In genomic region chr2:35973132-35973736, GRCh38 we compare ENCODE assay signal across 8 cellular contexts.
DNase-seq lines count a peak whose midpoint lies in the region; ATAC-seq, FAIRE-seq and TF ChIP-seq lines count a peak whose summit lies in the region.

No MANE protein-coding gene starts in this region.

- H3K27ac Mint-ChIP-seq in activated CD4-positive, alpha-beta memory T cell treated with anti-CD3 and anti-CD28 coated beads, Interleukin-2, amount 10 ng/mL, durations not matched to agents 7 days and 5 days, result no peak overlapping the region

- no peaks in the 10 kb centered on the region for H3K4me1 ChIP-seq in OCI-LY1 (ENCODE audit: insufficient read depth, low read length, severe bottlenecking)
- no peaks in the 10 kb centered on the region for H3K4me1 ChIP-seq in small intestine (ENCODE audit: control insufficient read depth in 2 of 2, insufficient read depth in 1 of 2, low read depth in 1 of 2, low read length in 1 of 2)

- no peak overlapping the region for H2AFZ ChIP-seq in OCI-LY1 (ENCODE audit: low read length)

- no peak for FAIRE-seq in small intestine (lab: Jason Lieb, UNC)

- H3K36me3 ChIP-seq in OCI-LY1 (ENCODE audit: insufficient read depth, low read length) (no peaks in the 10 kb centered on the region), small intestine (ENCODE audit: control insufficient read depth in 2 of 2, insufficient read depth in 2 of 2, low read length in 2 of 2) (no peaks in the 10 kb centered on the region)

- H3K9ac ChIP-seq in OCI-LY1 (ENCODE audit: low read length), result no peak overlapping the region

- H3K27me3 Mint-ChIP-seq in activated CD4-positive, alpha-beta memory T cell treated with anti-CD3 and anti-CD28 coated beads, Interleukin-2, amount 10 ng/mL, durations not matched to agents 7 days and 5 days, result peaks cover 7% of the 10 kb centered on the region

- POLR2A ChIA-PET in activated CD4-positive, alpha-beta memory T cell treated with anti-CD3 and anti-CD28 coated beads, Interleukin-2, amount 10 ng/mL, durations not matched to agents 7 days and 5 days (lab: Charles Lee), result no interaction called here

- peak; percentile 50 for DNase-seq in AG10803 (ENCODE audit: low read depth)
- DNase-seq in fibroblast of villous mesenchyme (ENCODE audit: low read depth), result peak; percentile 5
- DNase-seq in small intestine, result peak; percentile 59
- DNase-seq in HuH-7.5 (ENCODE audit: low spot score), result no peak
- no peak for DNase-seq in activated CD4-positive, alpha-beta memory T cell treated with anti-CD3 and anti-CD28 coated beads, Interleukin-2, amount 10 ng/mL, durations not matched to agents 7 days and 5 days

- no peaks in the 10 kb centered on the region for H4K20me1 ChIP-seq in OCI-LY1 (ENCODE audit: insufficient read depth, low read length)

- peaks cover 3% of the 10 kb centered on the region for H3K4me1 Mint-ChIP-seq in activated CD4-positive, alpha-beta memory T cell treated with anti-CD3 and anti-CD28 coated beads, Interleukin-2, amount 10 ng/mL, durations not matched to agents 7 days and 5 days

- no peaks in the 10 kb centered on the region for H3K36me3 Mint-ChIP-seq in activated CD4-positive, alpha-beta memory T cell treated with anti-CD3 and anti-CD28 coated beads, Interleukin-2, amount 10 ng/mL, durations not matched to agents 7 days and 5 days (ENCODE audit: low read depth)

- ATAC-seq in GM18505 (IDR thresholded peaks at IDR 0.05; ENCODE audit: unreplicated experiment) (peak; percentile 88), HG02852 (IDR thresholded peaks at IDR 0.05; ENCODE audit: unreplicated experiment) (peak; percentile 91)

- TF ChIP-seq CTCF in AG10803 (conservative IDR thresholded peaks at IDR 0.05; ENCODE audit: low read length) (peak; percentile 73), OCI-LY1 (IDR thresholded peaks at IDR 0.05; ENCODE audit: low read length) (peak; percentile 53; the same call in 1 of the 2 replicates), fibroblast of villous mesenchyme (IDR thresholded peaks at IDR 0.05; ENCODE audit: insufficient read depth, low read depth, low read length) (peak; percentile 45)

- no peak overlapping the region for H3K4me3 ChIP-seq in AG10803 (ENCODE audit: low read length)
- H3K4me3 ChIP-seq in OCI-LY1 (ENCODE audit: low read depth, low read length, poor library complexity, severe bottlenecking), result no peak overlapping the region
- H3K4me3 ChIP-seq in fibroblast of villous mesenchyme (ENCODE audit: low read depth, low read length), result no peak overlapping the region
- no peak overlapping the region for H3K4me3 ChIP-seq in small intestine (ENCODE audit: low read depth in 1 of 2, low read length in 2 of 2)

- H3K27ac ChIP-seq in OCI-LY1 (ENCODE audit: low read depth, low read length, poor library complexity, severe bottlenecking) (no peak overlapping the region), small intestine (ENCODE audit: low read depth in 1 of 2, low read length in 1 of 2) (peak overlapping the region in 1 of 2 donors; percentile 46)

- H3K9me2 ChIP-seq in OCI-LY1 (ENCODE audit: low read depth, low read length), result no peaks in the 10 kb centered on the region

- H3K27me3 ChIP-seq in OCI-LY1 (ENCODE audit: insufficient read depth, low read length) (no peaks in the 10 kb centered on the region), small intestine (ENCODE audit: control insufficient read depth in 2 of 2, insufficient read depth in 2 of 2, low read length in 2 of 2) (no peaks in the 10 kb centered on the region)

- H3K9me3 ChIP-seq in OCI-LY1 (ENCODE audit: low read length), result no peaks in the 10 kb centered on the region
- H3K9me3 ChIP-seq in small intestine (ENCODE audit: control insufficient read depth, low read depth), result no peaks in the 10 kb centered on the region

- CTCF ChIA-PET in activated CD4-positive, alpha-beta memory T cell treated with anti-CD3 and anti-CD28 coated beads, Interleukin-2, amount 10 ng/mL, durations not matched to agents 7 days and 5 days (lab: Charles Lee), result interaction anchor here (1.5 to 2.1 kb wide), 2 partner anchors 378 to 380 kb away, joined by 3 to 7 read pairs; no protein-coding TSS in a partner anchor

- no peak for TF ChIP-seq POLR2A in GM18505 (IDR thresholded peaks at IDR 0.05; ENCODE audit: borderline replicate concordance, extremely low read depth, insufficient read depth, insufficient read length)

- no peaks in the 10 kb centered on the region for H3K9me3 Mint-ChIP-seq in activated CD4-positive, alpha-beta memory T cell treated with anti-CD3 and anti-CD28 coated beads, Interleukin-2, amount 10 ng/mL, durations not matched to agents 7 days and 5 days

- H3K4me3 Mint-ChIP-seq in activated CD4-positive, alpha-beta memory T cell treated with anti-CD3 and anti-CD28 coated beads, Interleukin-2, amount 10 ng/mL, durations not matched to agents 7 days and 5 days, result no peak overlapping the region

- H3F3A ChIP-seq in OCI-LY1 (ENCODE audit: insufficient read depth, low read length), result no peaks in the 10 kb centered on the region

- WGBS in small intestine, 3 donors, result 8 to 27% (median 23%) methylated on average over 1 of the region's 1 CpG

- H3K79me2 ChIP-seq in OCI-LY1 (ENCODE audit: insufficient read depth, low read length), result no peaks in the 10 kb centered on the region

- no peak overlapping the region for H3K4me2 ChIP-seq in OCI-LY1 (ENCODE audit: low read length)

Comparison
In these comparisons a context has a peak if more than half of its experiments do, and no peak if none do; other contexts are left out.
1. DNase-seq: peak in AG10803 (single experiment), fibroblast of villous mesenchyme (single experiment) and small intestine (single experiment); none in HuH-7.5 (single experiment) and activated CD4-positive, alpha-beta memory T cell treated with anti-CD3 and anti-CD28 coated beads, Interleukin-2, amount 10 ng/mL, durations not matched to agents 7 days and 5 days (single experiment).
2. Peak in every context shown above with its lines, with median percentiles within 50 percentile points of each other: CTCF ChIP-seq.